1 cellular context compared by ENCODE assay signal in the genomic region with DNA sequence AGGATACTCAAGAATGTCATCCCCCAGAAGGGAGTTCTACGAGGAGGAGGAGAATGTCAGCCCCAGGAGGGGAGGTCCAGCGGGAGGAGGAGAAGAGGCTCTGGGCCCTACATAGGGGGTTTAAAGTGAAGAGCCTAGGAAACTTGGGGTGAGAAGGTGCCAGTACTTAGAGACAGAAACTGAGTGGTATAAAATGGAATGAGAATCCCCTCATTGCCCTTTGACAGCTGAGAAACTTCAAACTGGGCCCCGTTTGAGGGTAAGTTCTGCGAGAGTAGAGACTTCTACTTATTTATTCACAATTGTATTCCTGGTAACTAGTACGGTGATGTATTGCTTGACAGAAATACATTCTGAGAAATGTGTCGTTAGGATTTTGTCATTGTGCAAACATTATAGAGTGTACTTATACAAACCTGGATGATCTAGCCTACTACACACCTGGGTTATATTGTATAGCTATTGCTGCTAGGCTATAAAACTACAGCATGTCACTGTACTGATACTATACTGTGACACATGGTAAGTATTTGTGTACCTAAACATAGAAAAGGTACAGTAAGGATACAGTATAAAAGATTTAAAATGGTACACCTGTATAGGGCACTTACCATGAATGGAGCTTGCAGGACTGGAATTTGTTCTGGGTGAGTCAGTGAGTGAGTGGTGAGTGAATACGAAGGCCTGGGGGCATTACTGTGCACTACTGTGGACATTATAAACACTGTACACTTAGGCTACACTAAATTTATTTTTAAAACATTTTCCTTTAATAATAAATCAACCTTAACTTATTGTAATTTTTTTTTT.
TF ChIP-seq lines count a peak whose summit lies in the region.

No MANE protein-coding gene starts in this region.

TF ChIP-seq in IMR-90, 13 proteins besides CTCF, POLR2A, EP300 and RAD21 (continued from another document):
- TF ChIP-seq, protein P1, sequence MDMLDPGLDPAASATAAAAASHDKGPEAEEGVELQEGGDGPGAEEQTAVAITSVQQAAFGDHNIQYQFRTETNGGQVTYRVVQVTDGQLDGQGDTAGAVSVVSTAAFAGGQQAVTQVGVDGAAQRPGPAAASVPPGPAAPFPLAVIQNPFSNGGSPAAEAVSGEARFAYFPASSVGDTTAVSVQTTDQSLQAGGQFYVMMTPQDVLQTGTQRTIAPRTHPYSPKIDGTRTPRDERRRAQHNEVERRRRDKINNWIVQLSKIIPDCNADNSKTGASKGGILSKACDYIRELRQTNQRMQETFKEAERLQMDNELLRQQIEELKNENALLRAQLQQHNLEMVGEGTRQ (IDR thresholded peaks at IDR 0.05; ENCODE audit: low read depth, low read length) = no peak
- no peak for TF ChIP-seq BHLHE40 (IDR thresholded peaks at IDR 0.05; ENCODE audit: low read depth, low read length)
- no peak for TF ChIP-seq CHD1 (IDR thresholded peaks at IDR 0.05; ENCODE audit: low read depth, low read length)
- no peak for TF ChIP-seq NFE2L2 (IDR thresholded peaks at IDR 0.05; ENCODE audit: low read depth, low read length)
- TF ChIP-seq CEBPB (IDR thresholded peaks at IDR 0.05; ENCODE audit: low read depth, low read length) = no peak
- TF ChIP-seq RCOR1 (IDR thresholded peaks at IDR 0.05; ENCODE audit: insufficient replicate concordance, low read length) = no peak
